1 cellular context compared by ENCODE assay signal in the genomic region with DNA sequence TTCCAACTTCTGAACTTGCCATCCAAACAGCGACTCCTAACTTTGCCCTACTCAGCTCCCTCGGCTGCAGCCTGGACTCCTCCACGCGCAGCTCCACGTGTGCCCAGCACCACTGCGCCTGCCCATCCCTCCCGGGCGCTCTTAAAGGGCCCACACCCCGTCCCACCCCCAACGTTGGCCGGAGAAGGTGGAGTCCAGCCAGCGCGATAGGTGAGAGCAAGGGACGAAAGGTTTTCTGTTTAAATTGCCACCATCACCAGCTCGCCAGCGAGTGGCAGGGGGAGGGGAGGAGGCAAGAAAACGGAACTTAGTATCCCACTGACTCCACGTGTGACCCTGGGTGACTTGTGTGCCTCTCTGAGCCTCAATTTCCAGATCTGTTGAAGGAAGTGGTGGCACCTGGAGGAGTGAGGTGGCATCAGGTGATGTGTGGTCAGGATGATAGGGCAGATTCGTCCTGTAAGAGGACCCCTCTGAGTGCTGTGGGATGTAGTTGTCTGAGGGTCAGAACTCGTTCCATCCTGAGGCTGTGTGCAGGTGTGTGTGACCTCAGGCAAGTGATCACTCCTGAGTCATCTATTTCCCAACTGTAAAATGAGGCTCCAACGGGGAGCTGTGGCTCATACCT.
TF ChIP-seq lines count a peak whose summit lies in the region.

No MANE protein-coding gene starts in this region.

TF ChIP-seq in HCT116, 20 proteins besides CTCF, POLR2A, EP300 and RAD21 (continued from another document):
- TF ChIP-seq SIN3A (IDR thresholded peaks at IDR 0.05; ENCODE audit: low read depth) (0 out of 2 replicates have a peak, but pooled peaks have one; percentile 57), FOSL1 (IDR thresholded peaks at IDR 0.05; ENCODE audit: low read depth) (no peak), POLR2AphosphoS5 (IDR thresholded peaks at IDR 0.05; ENCODE audit: low read depth, low read length) (peak; percentile 53; the same call in 1 of the 2 replicates), SP1 (IDR thresholded peaks at IDR 0.05; ENCODE audit: low read depth) (peak; percentile 29; the same call in 1 of the 2 replicates), CBX3 (IDR thresholded peaks at IDR 0.05; ENCODE audit: low read depth) (peak; percentile 56; the same call in 1 of the 2 replicates)
- TF ChIP-seq, protein P1, sequence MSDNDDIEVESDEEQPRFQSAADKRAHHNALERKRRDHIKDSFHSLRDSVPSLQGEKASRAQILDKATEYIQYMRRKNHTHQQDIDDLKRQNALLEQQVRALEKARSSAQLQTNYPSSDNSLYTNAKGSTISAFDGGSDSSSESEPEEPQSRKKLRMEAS (IDR thresholded peaks at IDR 0.05), result peak; percentile 99
TF ChIP-seq in HCT116: peak in this region for 5.
